In genomic region chr12:14773685-14774073, GRCh38 we compare ENCODE assay signal across 8 cellular contexts. TPM values are rescaled to one million over a fixed set of nuclear protein-coding genes. Genes with fewer than 3 reads are reported as not detected.
DNase-seq lines count a peak whose midpoint lies in the region; ATAC-seq and TF ChIP-seq lines count a peak whose summit lies in the region.

No MANE protein-coding gene starts in this region.

- H3K9me3 ChIP-seq in HCT116 (ENCODE audit: control insufficient read depth in 1 of 2, insufficient read depth in 1 of 2, low read depth in 1 of 2, low read length in 2 of 2) (no peaks in the 10 kb centered on the region), PC-9 (ENCODE audit: insufficient read depth, low read depth) (no peaks in the 10 kb centered on the region), esophagus (ENCODE audit: control insufficient read depth in 2 of 2, insufficient read depth in 1 of 2, low read depth in 1 of 2, low read length in 1 of 2) (no peaks in the 10 kb centered on the region), prostate gland (no peaks in the 10 kb centered on the region), SJCRH30 (replicated peaks) (no peaks in the 10 kb centered on the region)

- H3K4me1 ChIP-seq in HCT116 (ENCODE audit: control insufficient read depth in 1 of 2, insufficient read depth in 2 of 2, low read length in 2 of 2) (peaks cover 21 to 45% of the 10 kb centered on the region in 2 experiments), PC-9 (replicated peaks; ENCODE audit: insufficient read depth) (peaks cover 46% of the 10 kb centered on the region), esophagus (ENCODE audit: control insufficient read depth in 2 of 2, insufficient read depth in 2 of 2, low read length in 1 of 2) (no peaks in the 10 kb centered on the region), prostate gland (replicated peaks) (no peaks in the 10 kb centered on the region), SJCRH30 (no peaks in the 10 kb centered on the region)

- BruUV-seq in HCT116 (replicated peaks; lab: Mats Ljungman, UMichigan) (no TSS peak), PC-9 (replicated peaks; lab: Mats Ljungman, UMichigan) (no TSS peak)

- RAD21 ChIA-PET in HCT116 (lab: Charles Lee; ENCODE audit: low non-redundant PET in 1 of 2, low total read pairs in 2 of 2, uncharacterized antibody in 2 of 2, unreplicated experiment in 2 of 2) = no interaction called here

- H3K36me3 ChIP-seq in HCT116 (ENCODE audit: control insufficient read depth in 1 of 2, insufficient read depth in 2 of 2, low read length in 2 of 2) (no peaks in the 10 kb centered on the region), PC-9 (ENCODE audit: low read depth) (no peaks in the 10 kb centered on the region), esophagus (ENCODE audit: control insufficient read depth in 2 of 2, insufficient read depth in 2 of 2, low read length in 1 of 2) (no peaks in the 10 kb centered on the region), prostate gland (no peaks in the 10 kb centered on the region), SJCRH30 (no peaks in the 10 kb centered on the region)

- peaks cover 43% of the 10 kb centered on the region for H3F3A ChIP-seq in PC-9 (ENCODE audit: insufficient read depth, low read depth)

- POLR2A ChIA-PET in HCT116 (lab: Charles Lee) (interaction anchor here (2.9 kb wide), 1 partner anchor 29 kb away, joined by 13 read pairs; the partner anchor contains the start of genes C12orf60 and WBP11), PC-9 (lab: Charles Lee; ENCODE audit: unreplicated experiment) (interaction anchor here (0.6 to 0.7 kb wide), 2 partner anchors 16 to 1974 kb away, joined by 4 to 5 read pairs; no protein-coding TSS in a partner anchor)

- H3K9me2 ChIP-seq in HCT116 (ENCODE audit: insufficient read depth) (no peaks in the 10 kb centered on the region), PC-9 (ENCODE audit: insufficient read depth) (no peaks in the 10 kb centered on the region)

- H3K27ac ChIP-seq in HCT116 (ENCODE audit: low read depth, low read length) (peak overlapping the region; percentile 76; the same call in 1 of the 2 replicates), PC-9 (no peak overlapping the region), esophagus (ENCODE audit: low read depth in 2 of 2, low read length in 1 of 2) (peak overlapping the region; percentile 96 to 97), prostate gland (peak overlapping the region; percentile 93 to 95), SJCRH30 (no peak overlapping the region)

- no peak overlapping the region for H2AFZ ChIP-seq in HCT116 (ENCODE audit: low read depth, low read length, poor library complexity, severe bottlenecking)
- H2AFZ ChIP-seq in PC-9 = peak overlapping the region; percentile 83; the same call in 1 of the 2 replicates

- CTCF ChIA-PET in HCT116 (lab: Charles Lee) (no interaction called here), PC-9 (lab: Charles Lee) (interaction anchor here (0.7 to 1.3 kb wide), 2 partner anchors 30 to 516 kb away, joined by 4 to 5 read pairs; partner anchors contain the start of gene C12orf60)

- H3K79me2 ChIP-seq in HCT116 (ENCODE audit: insufficient read depth, low read length) (no peaks in the 10 kb centered on the region), PC-9 (ENCODE audit: low read depth) (peaks cover 54% of the 10 kb centered on the region)

- intact Hi-C loops in HCT116 (cut with micrococcal nuclease) (loop anchor here (5.0 kb wide), 1 partner anchor 141 kb away; no protein-coding TSS in a partner anchor), PC-9 (cut with micrococcal nuclease; ENCODE audit: unreplicated experiment) (loop anchor here (1.0 to 10.0 kb wide), 7 partner anchors 30 to 1111 kb away; partner anchors contain the start of genes ARHGDIB, ATF7IP, C12orf60 and STRAP), prostate gland (cut with DNase I) (loop anchor here (10.0 kb wide), 1 partner anchor 1011 kb away; the partner anchor contains the start of gene EPS8)

- ATAC-seq in GM18511 (IDR thresholded peaks at IDR 0.05; ENCODE audit: unreplicated experiment) (peak; percentile 7), HCT116 (no peak)

- H3K27me3 ChIP-seq in HCT116 (ENCODE audit: insufficient read depth, low read length) (no peaks in the 10 kb centered on the region), PC-9 (ENCODE audit: insufficient read depth, low read depth) (no peaks in the 10 kb centered on the region), esophagus (ENCODE audit: control insufficient read depth in 1 of 2, insufficient read depth in 2 of 2, low read length in 2 of 2) (no peaks in the 10 kb centered on the region), prostate gland (replicated peaks; ENCODE audit: insufficient read depth) (no peaks in the 10 kb centered on the region), SJCRH30 (no peaks in the 10 kb centered on the region)

- TF ChIP-seq RAD21 in HCT116 (IDR thresholded peaks at IDR 0.05; ENCODE audit: low read depth) = no peak

- H3K4me3 ChIP-seq in HCT116 (replicated peaks in 1 of 2; ENCODE audit: low read depth in 1 of 2, low read length in 2 of 2) (peak overlapping the region; percentile 64 to 65), PC-9 (peak overlapping the region; percentile 91), esophagus (ENCODE audit: low read depth in 1 of 2, low read length in 2 of 2) (peak overlapping the region; percentile 72 to 87), prostate gland (peak overlapping the region; percentile 84 to 88), SJCRH30 (no peak overlapping the region)

- H4K20me1 ChIP-seq in HCT116 (ENCODE audit: insufficient read depth) (no peaks in the 10 kb centered on the region), PC-9 (ENCODE audit: insufficient read depth) (peaks cover 3% of the 10 kb centered on the region; the same call in 1 of the 2 replicates)

- WGBS in esophagus, 2 donors = 18 to 22% methylated on average over 16 of the region's 16 CpGs
- 24% methylated on average over 16 of the region's 16 CpGs for WGBS in prostate gland

- peak overlapping the region; percentile 73; the same call in 1 of the 2 replicates for H3K9ac ChIP-seq in HCT116 (ENCODE audit: low read length)

- DNase-seq in HCT116 (ENCODE audit: low read depth, low spot score) = no peak
- DNase-seq in PC-9 = no peak
- no peak for DNase-seq in prostate gland (ENCODE audit: low spot score)
- no peak for DNase-seq in SJCRH30
- no peak for DNase-seq in cerebellar cortex (ENCODE audit: low spot score)
- no peak for DNase-seq in NCI-H128 (lab: John Stamatoyannopoulos, UW; ENCODE audit: unreplicated experiment)

- no peak for TF ChIP-seq POLR2A in HCT116 (IDR thresholded peaks at IDR 0.05; ENCODE audit: borderline replicate concordance, extremely low read depth, insufficient read depth, insufficient read length)
- no peak for TF ChIP-seq POLR2A in prostate gland (IDR thresholded peaks at IDR 0.05)

- no peak for TF ChIP-seq CTCF in HCT116 (IDR thresholded peaks at IDR 0.05 in 2 of 3, conservative IDR thresholded peaks at IDR 0.05 in 1 of 3; ENCODE audit: borderline replicate concordance in 1 of 3, insufficient read depth in 1 of 3, low read depth in 2 of 3, low read length in 2 of 3)
- TF ChIP-seq CTCF in PC-9 (conservative IDR thresholded peaks at IDR 0.05) = no peak
- no peak for TF ChIP-seq CTCF in prostate gland (IDR thresholded peaks at IDR 0.05)

- H3K4me2 ChIP-seq in HCT116 (ENCODE audit: low read length) (peak overlapping the region; percentile 80), PC-9 (peak overlapping the region; percentile 88)

TF ChIP-seq in HCT116, 20 proteins besides CTCF, POLR2A, EP300 and RAD21 (continues in another document):
- TF ChIP-seq ZBTB33 (IDR thresholded peaks at IDR 0.05; ENCODE audit: extremely low read depth, insufficient replicate concordance, low read length) (no peak), TCF7L2 (IDR thresholded peaks at IDR 0.05; ENCODE audit: borderline replicate concordance, extremely low read depth, insufficient read depth, insufficient read length) (no peak), ELF1 (IDR thresholded peaks at IDR 0.05; ENCODE audit: borderline replicate concordance, low read depth) (no peak), FOSL1 (IDR thresholded peaks at IDR 0.05; ENCODE audit: low read depth) (no peak), CBX3 (IDR thresholded peaks at IDR 0.05; ENCODE audit: low read depth) (no peak), ZFX (IDR thresholded peaks at IDR 0.05) (no peak), ATF3 (IDR thresholded peaks at IDR 0.05) (no peak), EGR1 (IDR thresholded peaks at IDR 0.05; ENCODE audit: low read depth) (no peak), POLR2AphosphoS5 (IDR thresholded peaks at IDR 0.05; ENCODE audit: low read depth, low read length) (no peak)

RNA-seq across cellular contexts. Expression of gene WBP11, which starts 29.6 kb away (rescaled TPM):
- total RNA-seq in HCT116 (2021; ENCODE audit: unreplicated experiment) (67.4 TPM), PC-9 (2021) (65.8 and 124 TPM in 2 replicates), prostate gland (10 to 100 TPM; 29.6 to 29.8 TPM)
- polyA plus RNA-seq in HCT116 (2012) = 29.7 and 34.0 TPM in 2 replicates
- 10 to 100 TPM; 10.7 to 15.2 TPM for polyA plus RNA-seq in esophagus
- total RNA-seq in SJCRH30 (2014; rRNA removed; shearing (Covaris generic)) = 50.6 and 65.1 TPM in 2 replicates

RNA-seq across cellular contexts. Expression of gene C12orf60, which starts 29.8 kb away (rescaled TPM):
- total RNA-seq in HCT116 (2021; ENCODE audit: unreplicated experiment) (3.5 TPM), PC-9 (2021) (3.3 and 4.0 TPM in 2 replicates), prostate gland (1 to 10 TPM; 2.0 to 2.6 TPM)
- polyA plus RNA-seq in HCT116 (2012) = 1.5 and 1.6 TPM in 2 replicates
- polyA plus RNA-seq in esophagus = under 1 TPM; 0.33 to 0.65 TPM
- total RNA-seq in SJCRH30 (2014; rRNA removed; shearing (Covaris generic)) = 1.2 and 1.8 TPM in 2 replicates

RNA-seq across cellular contexts. Expression of gene SMCO3, which starts 40.3 kb away (rescaled TPM):
- total RNA-seq in HCT116 (2021; ENCODE audit: unreplicated experiment) = not detected
- polyA plus RNA-seq in HCT116 (2012) = not detected in 2 replicates
- not detected in 2 replicates for total RNA-seq in PC-9 (2021)
- polyA plus RNA-seq in esophagus = under 1 TPM; 0.01 to 0.04 TPM
- 1 to 10 TPM in 1 of 2 donors, not detected in 1; 2.2 TPM for total RNA-seq in prostate gland
- total RNA-seq in SJCRH30 (2014; rRNA removed; shearing (Covaris generic)) = not detected in 2 replicates

Comparison
In these comparisons a context has a peak if more than half of its experiments do, and no peak if none do; other contexts are left out.
1. H3K27ac ChIP-seq: peak in HCT116 (single experiment), esophagus (2 of 2) and prostate gland (2 of 2); none in PC-9 (single experiment) and SJCRH30 (single experiment).